ENCODE assay signal across 13 cellular contexts in genomic region chr16:16004314-16004749, GRCh38. TPM values are rescaled to one million over a fixed set of nuclear protein-coding genes. Genes with fewer than 3 reads are reported as not detected.
A peak's percentile ranks its signal among the peaks of the same experiment; 100 is the strongest.
DNase-seq lines count a peak whose midpoint lies in the region; TF ChIP-seq lines count a peak whose summit lies in the region.
"Had no signal": no experiment of that assay in that cellular context is flagged by ENCODE, and none has a peak within 500 bp of the region (broad histone marks: within the 10 kb centered on the region; RNA-seq: fewer than 3 reads in every experiment).

No MANE protein-coding gene starts in this region.

- no peaks in the 10 kb centered on the region for H3K27me3 Mint-ChIP-seq in osteocyte (ENCODE audit: unreplicated experiment)
- H3K27me3 Mint-ChIP-seq: dendritic cell treated with granulocyte-macrophage colony-stimulating factor and Interleukin-4, amounts not matched to agents 40 ng/mL and 50 ng/mL, for 4 days had no signal

- peaks cover 75% of the 10 kb centered on the region for H3K4me1 Mint-ChIP-seq in osteocyte (ENCODE audit: unreplicated experiment)

- peaks cover 26% of the 10 kb centered on the region for H3K36me3 Mint-ChIP-seq in osteocyte (ENCODE audit: unreplicated experiment)

- POLR2A ChIA-PET in BJ (lab: Charles Lee): interaction anchor here (0.6 to 0.7 kb wide), 2 partner anchors 17 to 97 kb away, joined by 4 read pairs; no protein-coding TSS in a partner anchor

- H3K4me3 Mint-ChIP-seq in osteocyte (ENCODE audit: unreplicated experiment): no peak overlapping the region
- H3K4me3 Mint-ChIP-seq: dendritic cell treated with granulocyte-macrophage colony-stimulating factor and Interleukin-4, amounts not matched to agents 40 ng/mL and 50 ng/mL, for 4 days had no signal

- TF ChIP-seq CTCF in BJ (IDR thresholded peaks at IDR 0.05; ENCODE audit: insufficient read depth, low read depth, low read length) (no peak), choroid plexus epithelial cell (conservative IDR thresholded peaks at IDR 0.05; ENCODE audit: low read depth, low read length) (no peak), osteocyte (IDR thresholded peaks at IDR 0.05) (no peak)

- H3K9me3 ChIP-seq in MG63: no peaks in the 10 kb centered on the region
- H3K9me3 ChIP-seq: heart left ventricle had no signal

- H3K27me3 ChIP-seq in BJ (ENCODE audit: control insufficient read depth, insufficient read depth, low read length) (no peaks in the 10 kb centered on the region), MG63 (no peaks in the 10 kb centered on the region)
- H3K27me3 ChIP-seq: heart left ventricle had no signal

- DNase-seq in BJ (ENCODE audit: low read depth) (peak; percentile 35), MG63 (peak; percentile 71), choroid plexus epithelial cell (ENCODE audit: low read depth) (peak; percentile 88), osteocyte (ENCODE audit: extremely low spot score, unreplicated experiment) (no peak), nucleus accumbens (lab: John Stamatoyannopoulos, UW) (no peak), COR-L47 (lab: John Stamatoyannopoulos, UW) (no peak), SK-N-DZ (ENCODE audit: low spot score) (no peak), epidermal melanocyte (ENCODE audit: insufficient read length, low spot score) (no peak)
- DNase-seq: heart left ventricle; NCI-H526 treated with DMSO at 0.1 percent for 48 hours; stimulated activated CD4-positive, alpha-beta T cell treated with anti-CD3 and anti-CD28 coated beads, Interleukin-4, amount 100 ng/mL, for 1 hour; stimulated activated naive CD4-positive, alpha-beta T cell treated with Interleukin-2 at 50 U/mL for 16 hours had no signal

- H3K36me3 ChIP-seq in BJ (ENCODE audit: control insufficient read depth, insufficient read depth, low read length) (peaks cover 2% of the 10 kb centered on the region), MG63 (peaks cover 46% of the 10 kb centered on the region)

- H3K4me3 ChIP-seq in BJ (ENCODE audit: low read depth, low read length) (no peak overlapping the region), MG63 (no peak overlapping the region), choroid plexus epithelial cell (ENCODE audit: low read depth, low read length) (no peak overlapping the region)
- H3K4me3 ChIP-seq: heart left ventricle had no signal

- CTCF ChIA-PET in BJ (lab: Yijun Ruan, JAX): interaction anchor here (1.3 to 1.4 kb wide), 2 partner anchors 14 to 130 kb away, joined by 4 to 6 read pairs; no protein-coding TSS in a partner anchor

- no peaks in the 10 kb centered on the region for H3K9me3 Mint-ChIP-seq in osteocyte (ENCODE audit: unreplicated experiment)
- H3K9me3 Mint-ChIP-seq: dendritic cell treated with granulocyte-macrophage colony-stimulating factor and Interleukin-4, amounts not matched to agents 40 ng/mL and 50 ng/mL, for 4 days had no signal

- peak overlapping the region; percentile 94 for H3K27ac Mint-ChIP-seq in osteocyte (ENCODE audit: unreplicated experiment)
- H3K27ac Mint-ChIP-seq: dendritic cell treated with granulocyte-macrophage colony-stimulating factor and Interleukin-4, amounts not matched to agents 40 ng/mL and 50 ng/mL, for 4 days had no signal

RNA-seq across cellular contexts. Expression of gene ABCC1, which starts 54.9 kb away (rescaled TPM):
- 17.0 and 27.3 TPM in 2 replicates for polyA plus RNA-seq in BJ (2011; rRNA removed)
- 80.7 and 92.3 TPM in 2 replicates for polyA minus RNA-seq in BJ (2011; rRNA and poly(A)+ RNA removed)
- total RNA-seq in MG63 (2014; rRNA removed; shearing (Covaris generic); ENCODE audit: low replicate concordance): 35.8 and 48.0 TPM in 2 replicates
- 256 and 271 TPM in 2 replicates for total RNA-seq in osteocyte
- polyA plus RNA-seq in SK-N-DZ (2014; cell fraction: cytosol; rRNA removed): 17.3 and 21.3 TPM in 2 replicates
- 12.6 and 19.8 TPM in 2 replicates for polyA plus RNA-seq in SK-N-DZ (2014; cell fraction: nucleus; rRNA removed)

Comparison
In these comparisons a context has a peak if more than half of its experiments do, and no peak if none do; other contexts are left out.
1. DNase-seq: peak in BJ (single experiment), MG63 (single experiment) and choroid plexus epithelial cell (single experiment); none in osteocyte (single experiment), nucleus accumbens (0 of 56), COR-L47 (single experiment), SK-N-DZ (single experiment) and epidermal melanocyte (single experiment).